Comparison of ENCODE assay signal across 8 cellular contexts in genomic region chr6:44387346-44388134, GRCh38. TPM values are rescaled to one million over a fixed set of nuclear protein-coding genes. Genes with fewer than 3 reads are reported as not detected.
DNase-seq lines count a peak whose midpoint lies in the region; ATAC-seq, FAIRE-seq and TF ChIP-seq lines count a peak whose summit lies in the region.

TSS of gene CDC5L (plus strand) at chr6:44387706. CDS start at chr6:44387824, 118 bp downstream.

- peaks cover 35% of the 10 kb centered on the region for H3K79me2 ChIP-seq in HepG2 (ENCODE audit: insufficient read depth, low read length)

- intact Hi-C loops in HepG2 (cut with micrococcal nuclease; ENCODE audit: unreplicated experiment), result no loop called here

- peak within 1 kb of the TSS; percentile 93 for H3K9ac ChIP-seq in HepG2 (ENCODE audit: insufficient read depth, low read depth, low read length)

- CTCF ChIA-PET in HepG2 (lab: Yijun Ruan, JAX; ENCODE audit: low intra/inter-chr PET ratio, low total read pairs), result no interaction called here

- H2AFZ ChIP-seq in HepG2 (ENCODE audit: low read length), result peak within 1 kb of the TSS; percentile 60

- TF ChIP-seq CTCF in C4-2B (conservative IDR thresholded peaks at IDR 0.05) (no peak), HepG2 (CRISPR knock-in tag; IDR thresholded peaks at IDR 0.05) (0 out of 2 replicates have a peak, but pooled peaks have one; percentile 7)

- ATAC-seq in GM19395 (IDR thresholded peaks at IDR 0.05; ENCODE audit: unreplicated experiment) (peak; percentile 92), HG03565 (IDR thresholded peaks at IDR 0.05; ENCODE audit: unreplicated experiment) (peak; percentile 91), HepG2 (peak; percentile 93)

- WGBS in HepG2 (ENCODE audit: low lambda C conversion rate), result under 1% methylated on average over 48 of the region's 56 CpGs

- no peak for TF ChIP-seq RAD21 in HepG2 (CRISPR knock-in tag; IDR thresholded peaks at IDR 0.05)

- peaks cover 34% of the 10 kb centered on the region for H3K4me1 ChIP-seq in HepG2 (ENCODE audit: insufficient read depth, low read length)

- POLR2A ChIA-PET in HepG2 (lab: Yijun Ruan, JAX), result interaction anchor here (0.5 to 1.3 kb wide), 17 partner anchors 7 to 990 kb away, joined by 3 to 13 read pairs (median 3); partner anchors contain the start of genes AARS2, HSP90AB1 and SUPT3H

- TF ChIP-seq POLR2A in HepG2 (IDR thresholded peaks at IDR 0.05; ENCODE audit: insufficient read depth in 1 of 2, low read depth in 2 of 2, low read length in 2 of 2), result peak; percentile 94 to 97

- H4K20me1 ChIP-seq in HepG2 (ENCODE audit: insufficient read depth, low read length), result peaks cover 27% of the 10 kb centered on the region

- in situ Hi-C loops in HepG2 (cut with HindIII; ENCODE audit: extremely low pct_ligation_motif_present, low pct_unique_long_range_greater_than_20kb), result no loop called here

- H3K9me3 ChIP-seq in HepG2 (ENCODE audit: low read length), result no peaks in the 10 kb centered on the region

- FAIRE-seq in HepG2 (lab: Jason Lieb, UNC), result peak; percentile 94

- peak within 1 kb of the TSS; percentile 97 for H3K4me2 ChIP-seq in HepG2 (ENCODE audit: low read depth, low read length)

- peaks cover 0 to 3% of the 10 kb centered on the region in 2 experiments; a peak in 1 of 5 replicates for H3K27me3 ChIP-seq in HepG2 (ENCODE audit: control insufficient read depth in 1 of 2, insufficient read depth in 2 of 2, low read length in 2 of 2)

- H3K4me3 ChIP-seq in HepG2 (replicated peaks in 1 of 3; ENCODE audit: insufficient read depth in 1 of 3, low read depth in 2 of 3, low read length in 3 of 3), result peak within 1 kb of the TSS; percentile 70 to 96 (median 85)

- H3K36me3 ChIP-seq in HepG2 (replicated peaks in 1 of 2; ENCODE audit: control insufficient read depth in 1 of 2, insufficient read depth in 2 of 2, low read length in 2 of 2), result peaks cover 2 to 18% of the 10 kb centered on the region in 2 experiments; a peak in 4 of 5 replicates

- DNase-seq in NCI-H82 (lab: John Stamatoyannopoulos, UW), result peak; percentile 99
- peak; percentile 91 to 93 for DNase-seq in activated CD4-positive, alpha-beta T cell treated with anti-CD3 and anti-CD28 coated beads, Interleukin-2, amount 50 U/mL, for 48 hours
- peak; percentile 100 for DNase-seq in dermis microvascular lymphatic vessel endothelial cell (ENCODE audit: low read depth in 2 of 2)
- peak; percentile 99 for DNase-seq in HepG2 (ENCODE audit: low spot score)
- peak; percentile 84 for DNase-seq in stimulated activated CD4-positive, alpha-beta T cell treated with anti-CD3 and anti-CD28 coated beads, Interleukin-4, amount 100 ng/mL, for 1 hour

- TF ChIP-seq EP300 in HepG2 (IDR thresholded peaks at IDR 0.05; ENCODE audit: low read depth in 2 of 2, low read length in 2 of 2) (peak in 1 of 2 experiments; percentile 44; a peak in 1 of 4 replicates), HepG2 (CRISPR knock-in tag; IDR thresholded peaks at IDR 0.05; ENCODE audit: borderline replicate concordance) (peak; percentile 50; the same call in 1 of the 2 replicates)

- no TSS peak for BruUV-seq in HepG2 (replicated peaks; lab: Mats Ljungman, UMichigan)

- H3K27ac ChIP-seq in C4-2B, result peak within 1 kb of the TSS; percentile 94
- H3K27ac ChIP-seq in HepG2 (ENCODE audit: extremely low read length, insufficient read depth, low read length), result peak within 1 kb of the TSS; percentile 89

TF ChIP-seq in HepG2, 621 proteins besides CTCF, POLR2A, EP300 and RAD21 (continues in another document):
- TF ChIP-seq NFE2L1 (CRISPR knock-in tag; IDR thresholded peaks at IDR 0.05; ENCODE audit: borderline replicate concordance) (peak; percentile 65; the same call in 1 of the 2 replicates), KAT2B (IDR thresholded peaks at IDR 0.05; ENCODE audit: borderline replicate concordance, low read depth, low read length) (no peak), ISL2 (CRISPR knock-in tag; IDR thresholded peaks at IDR 0.05) (peak; percentile 63; the same call in 1 of the 2 replicates), EEA1 (CRISPR knock-in tag; IDR thresholded peaks at IDR 0.05; ENCODE audit: borderline replicate concordance) (peak; percentile 20; the same call in 1 of the 2 replicates), ADNP (CRISPR knock-in tag; IDR thresholded peaks at IDR 0.05) (no peak), ZNF740 (CRISPR knock-in tag; IDR thresholded peaks at IDR 0.05) (peak; percentile 86), DBP (CRISPR knock-in tag; IDR thresholded peaks at IDR 0.05; ENCODE audit: not compliant biosample characterization) (no peak), ELK4 (CRISPR knock-in tag; IDR thresholded peaks at IDR 0.05; ENCODE audit: borderline replicate concordance) (no peak), MXI1 (IDR thresholded peaks at IDR 0.05; ENCODE audit: borderline replicate concordance, low read depth, low read length) (peak; percentile 93), PRDM15 (CRISPR knock-in tag; IDR thresholded peaks at IDR 0.05) (no peak; the same call in 1 of the 2 replicates), ZNF446 (CRISPR knock-in tag; IDR thresholded peaks at IDR 0.05) (peak; percentile 90), HDAC6 (IDR thresholded peaks at IDR 0.05; ENCODE audit: low read depth, low read length) (no peak)

RNA-seq across cellular contexts. Expression of gene CDC5L, which starts in this region (rescaled TPM):
- 14.0 and 15.4 TPM in 2 replicates for total RNA-seq in dermis microvascular lymphatic vessel endothelial cell
- 34.2 and 54.5 TPM in 2 replicates for total RNA-seq in HepG2 (2016; rRNA removed; fragmentation: Illumina TruSeq; extraction: Trizol)
- total RNA-seq in HepG2 (2016; cell fraction: cytosol; rRNA removed; fragmentation: Illumina TruSeq; extraction: Trizol; ENCODE audit: low read depth), result 3.6 and 4.7 TPM in 2 replicates
- total RNA-seq in HepG2 (2016; cell fraction: insoluble cytoplasmic fraction; rRNA removed; fragmentation: Illumina TruSeq; extraction: Trizol), result 33.7 and 54.6 TPM in 2 replicates
- 9.5 and 11.3 TPM in 2 replicates for total RNA-seq in HepG2 (2016; cell fraction: membrane; rRNA removed; fragmentation: Illumina TruSeq; extraction: Trizol)
- 28.9 and 29.6 TPM in 2 replicates for total RNA-seq in HepG2 (2016; cell fraction: nucleus; rRNA removed; fragmentation: Illumina TruSeq; extraction: Trizol)
- polyA plus RNA-seq in HepG2 (2011; rRNA removed), result 8.5 and 11.0 TPM in 2 replicates
- polyA plus RNA-seq in HepG2 (2011; cell fraction: cytosol; rRNA removed), result 5.3 and 7.0 TPM in 2 replicates
- polyA plus RNA-seq in HepG2 (2011; cell fraction: nucleus; rRNA removed), result 4.6 and 4.7 TPM in 2 replicates
- polyA plus RNA-seq in HepG2 (2012), result 11.9 and 15.6 TPM in 2 replicates
- polyA plus RNA-seq in HepG2 (2016; cell fraction: cytosol; fragmentation: Illumina TruSeq; extraction: Trizol; ENCODE audit: low read depth), result 1.3 and 1.5 TPM in 2 replicates
- 36.3 and 37.4 TPM in 2 replicates for polyA plus RNA-seq in HepG2 (2016; cell fraction: insoluble cytoplasmic fraction; fragmentation: Illumina TruSeq; extraction: Trizol; ENCODE audit: low read depth)
- polyA plus RNA-seq in HepG2 (2016; cell fraction: membrane; fragmentation: Illumina TruSeq; extraction: Trizol; ENCODE audit: low read depth), result 2.6 and 3.2 TPM in 2 replicates
- 17.6 and 18.0 TPM in 2 replicates for polyA plus RNA-seq in HepG2 (2016; cell fraction: nucleus; fragmentation: Illumina TruSeq; extraction: Trizol; ENCODE audit: insufficient read depth, low read depth)
- polyA minus RNA-seq in HepG2 (2011; rRNA and poly(A)+ RNA removed; ENCODE audit: low replicate concordance), result 8.3 and 17.7 TPM in 2 replicates
- polyA minus RNA-seq in HepG2 (2011; cell fraction: cytosol; rRNA and poly(A)+ RNA removed), result 14.9 and 15.7 TPM in 2 replicates
- 32.6 and 34.1 TPM in 2 replicates for polyA minus RNA-seq in HepG2 (2011; cell fraction: nucleus; rRNA and poly(A)+ RNA removed)

Comparison
In these comparisons a context has a peak if more than half of its experiments do, and no peak if none do; other contexts are left out.
1. Peak in every context shown above with its lines: DNase-seq, ATAC-seq, H3K4me3 ChIP-seq and H3K27ac ChIP-seq.